ENCODE assay signal across 9 cellular contexts in the genomic region with DNA sequence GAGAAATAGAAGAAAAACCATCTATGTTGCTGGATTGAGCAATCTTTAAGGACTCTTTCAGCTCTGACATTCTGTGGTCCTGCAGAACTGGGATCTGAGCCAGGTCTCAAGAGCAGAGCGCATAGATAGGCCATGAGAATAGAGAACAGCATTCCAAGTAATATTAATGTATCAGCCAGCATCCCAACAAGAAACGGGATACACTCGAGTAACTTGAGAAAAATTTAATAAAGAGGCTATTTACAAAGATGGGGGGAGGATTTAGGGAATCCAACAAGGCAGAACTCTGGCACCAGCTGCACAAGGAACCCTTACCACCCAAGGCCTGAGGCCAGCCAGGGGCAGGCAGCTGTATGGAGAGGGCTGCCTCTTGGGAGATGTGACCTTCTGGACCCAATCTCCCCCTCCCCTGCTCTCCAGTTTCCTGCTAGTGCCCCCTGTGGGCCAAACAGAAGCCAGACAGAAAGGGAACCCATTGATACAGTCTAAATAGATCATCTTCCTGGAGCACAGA. TPM values are rescaled to one million over a fixed set of nuclear protein-coding genes. Genes with fewer than 3 reads are reported as not detected.
DNase-seq lines count a peak whose midpoint lies in the region; ATAC-seq and TF ChIP-seq lines count a peak whose summit lies in the region.
"Had no signal": no experiment of that assay in that cellular context is flagged by ENCODE, and none has a peak within 500 bp of the region (broad histone marks: within the 10 kb centered on the region; RNA-seq: fewer than 3 reads in every experiment).

No MANE protein-coding gene starts in this region.

- CTCF ChIA-PET in activated naive CD4-positive, alpha-beta T cell treated with anti-CD3 and anti-CD28 coated beads for 36 hours (lab: Charles Lee), result interaction anchor here (0.7 to 2.1 kb wide), 4 partner anchors 10 to 112 kb away, joined by 3 to 4 read pairs (median 4); no protein-coding TSS in a partner anchor
- CTCF ChIA-PET in activated naive CD4-positive, alpha-beta T cell treated with anti-CD3 and anti-CD28 coated beads, Interleukin-2, amount 10 ng/mL, durations not matched to agents 7 days and 5 days (lab: Charles Lee), result interaction anchor here (1.0 to 2.0 kb wide), 2 partner anchors 17 to 110 kb away, joined by 4 to 7 read pairs; no protein-coding TSS in a partner anchor
- CTCF ChIA-PET in activated CD8-positive, alpha-beta memory T cell treated with anti-CD3 and anti-CD28 coated beads, Interleukin-2, amount 10 ng/mL, durations not matched to agents 7 days and 5 days (lab: Charles Lee), result no interaction called here

- intact Hi-C loops in activated naive CD4-positive, alpha-beta T cell treated with anti-CD3 and anti-CD28 coated beads for 36 hours (cut with micrococcal nuclease), result no loop called here
- intact Hi-C loops in activated T-helper 2 cell treated with anti-CD3 and anti-CD28 coated beads, Interferon-gamma antibody, Interleukin-2, Interleukin-4, amounts not matched to agents 10 μg/mL and 5 μg/mL and 100 μg/mL, durations not matched to agents 14 hours and 24 hours and 36 hours (cut with micrococcal nuclease), result no loop called here

- ATAC-seq in upper lobe of left lung (ENCODE audit: low FRiP score in 2 of 2), result peak; percentile 63 to 82
- no peak for ATAC-seq in activated CD8-positive, alpha-beta memory T cell treated with anti-CD3 and anti-CD28 coated beads, Interleukin-2, amount 10 ng/mL, durations not matched to agents 7 days and 5 days
- no peak for ATAC-seq in effector memory CD8-positive, alpha-beta T cell (replicated peaks)

- no peaks in the 10 kb centered on the region for H3K36me3 ChIP-seq in upper lobe of left lung

- peaks cover 5 to 9% (median 7%) of the 10 kb centered on the region in 4 donors for H3K4me1 ChIP-seq in upper lobe of left lung

- TF ChIP-seq CTCF in fibroblast of villous mesenchyme (IDR thresholded peaks at IDR 0.05; ENCODE audit: insufficient read depth, low read depth, low read length) (peak; percentile 29), upper lobe of left lung (IDR thresholded peaks at IDR 0.05) (no peak)

- WGBS in upper lobe of left lung, 2 donors, result 43 to 55% methylated on average over 3 of the region's 3 CpGs

- H3K4me3 Mint-ChIP-seq in activated naive CD4-positive, alpha-beta T cell treated with anti-CD3 and anti-CD28 coated beads for 36 hours, result no peak overlapping the region
- no peak overlapping the region for H3K4me3 Mint-ChIP-seq in activated naive CD4-positive, alpha-beta T cell treated with anti-CD3 and anti-CD28 coated beads, Interleukin-2, amount 10 ng/mL, durations not matched to agents 7 days and 5 days
- no peak overlapping the region for H3K4me3 Mint-ChIP-seq in activated CD8-positive, alpha-beta memory T cell treated with anti-CD3 and anti-CD28 coated beads, Interleukin-2, amount 10 ng/mL, durations not matched to agents 7 days and 5 days
- no peak overlapping the region for H3K4me3 Mint-ChIP-seq in activated T-helper 2 cell treated with anti-CD3 and anti-CD28 coated beads, Interferon-gamma antibody, Interleukin-2, Interleukin-4, amounts not matched to agents 10 μg/mL and 5 μg/mL and 100 μg/mL, durations not matched to agents 14 hours and 24 hours and 36 hours (ENCODE audit: low read depth)
- H3K4me3 Mint-ChIP-seq in effector memory CD8-positive, alpha-beta T cell, result no peak overlapping the region
- H3K4me3 Mint-ChIP-seq: stimulated activated naive CD8-positive, alpha-beta T cell treated with anti-CD3 and anti-CD28 coated beads, Interleukin-15, Interleukin-2, amounts not matched to agents 100 ng/mL and 50 ng/mL, for 24 hours had no signal

- no peak overlapping the region for H3K4me3 ChIP-seq in fibroblast of villous mesenchyme (ENCODE audit: low read depth, low read length)
- no peak overlapping the region for H3K4me3 ChIP-seq in upper lobe of left lung

- H3K36me3 Mint-ChIP-seq in activated naive CD4-positive, alpha-beta T cell treated with anti-CD3 and anti-CD28 coated beads for 36 hours (ENCODE audit: low read depth), result no peaks in the 10 kb centered on the region
- H3K36me3 Mint-ChIP-seq in activated naive CD4-positive, alpha-beta T cell treated with anti-CD3 and anti-CD28 coated beads, Interleukin-2, amount 10 ng/mL, durations not matched to agents 7 days and 5 days, result peaks cover 4% of the 10 kb centered on the region
- no peaks in the 10 kb centered on the region for H3K36me3 Mint-ChIP-seq in activated CD8-positive, alpha-beta memory T cell treated with anti-CD3 and anti-CD28 coated beads, Interleukin-2, amount 10 ng/mL, durations not matched to agents 7 days and 5 days
- no peaks in the 10 kb centered on the region for H3K36me3 Mint-ChIP-seq in activated T-helper 2 cell treated with anti-CD3 and anti-CD28 coated beads, Interferon-gamma antibody, Interleukin-2, Interleukin-4, amounts not matched to agents 10 μg/mL and 5 μg/mL and 100 μg/mL, durations not matched to agents 14 hours and 24 hours and 36 hours (ENCODE audit: low read depth)
- H3K36me3 Mint-ChIP-seq in effector memory CD8-positive, alpha-beta T cell (ENCODE audit: insufficient read depth), result no peaks in the 10 kb centered on the region

- H3K27me3 ChIP-seq in upper lobe of left lung, result no peaks in the 10 kb centered on the region

- peaks cover 8% of the 10 kb centered on the region for H3K4me1 Mint-ChIP-seq in activated naive CD4-positive, alpha-beta T cell treated with anti-CD3 and anti-CD28 coated beads for 36 hours (ENCODE audit: low read depth)
- H3K4me1 Mint-ChIP-seq in activated naive CD4-positive, alpha-beta T cell treated with anti-CD3 and anti-CD28 coated beads, Interleukin-2, amount 10 ng/mL, durations not matched to agents 7 days and 5 days, result peaks cover 12% of the 10 kb centered on the region
- H3K4me1 Mint-ChIP-seq in activated CD8-positive, alpha-beta memory T cell treated with anti-CD3 and anti-CD28 coated beads, Interleukin-2, amount 10 ng/mL, durations not matched to agents 7 days and 5 days, result peaks cover 5% of the 10 kb centered on the region
- no peaks in the 10 kb centered on the region for H3K4me1 Mint-ChIP-seq in activated T-helper 2 cell treated with anti-CD3 and anti-CD28 coated beads, Interferon-gamma antibody, Interleukin-2, Interleukin-4, amounts not matched to agents 10 μg/mL and 5 μg/mL and 100 μg/mL, durations not matched to agents 14 hours and 24 hours and 36 hours (ENCODE audit: low read depth)
- peaks cover 12 to 13% of the 10 kb centered on the region in 2 donors for H3K4me1 Mint-ChIP-seq in effector memory CD8-positive, alpha-beta T cell (ENCODE audit: low read depth in 2 of 2)

- no peak overlapping the region for H3K27ac ChIP-seq in upper lobe of left lung

- no peaks in the 10 kb centered on the region for H3K9me3 ChIP-seq in upper lobe of left lung

- no peaks in the 10 kb centered on the region for H3K9me3 Mint-ChIP-seq in activated naive CD4-positive, alpha-beta T cell treated with anti-CD3 and anti-CD28 coated beads for 36 hours
- H3K9me3 Mint-ChIP-seq in activated naive CD4-positive, alpha-beta T cell treated with anti-CD3 and anti-CD28 coated beads, Interleukin-2, amount 10 ng/mL, durations not matched to agents 7 days and 5 days, result no peaks in the 10 kb centered on the region
- no peaks in the 10 kb centered on the region for H3K9me3 Mint-ChIP-seq in activated CD8-positive, alpha-beta memory T cell treated with anti-CD3 and anti-CD28 coated beads, Interleukin-2, amount 10 ng/mL, durations not matched to agents 7 days and 5 days (ENCODE audit: low read depth)
- H3K9me3 Mint-ChIP-seq in activated T-helper 2 cell treated with anti-CD3 and anti-CD28 coated beads, Interferon-gamma antibody, Interleukin-2, Interleukin-4, amounts not matched to agents 10 μg/mL and 5 μg/mL and 100 μg/mL, durations not matched to agents 14 hours and 24 hours and 36 hours, result no peaks in the 10 kb centered on the region
- H3K9me3 Mint-ChIP-seq in effector memory CD8-positive, alpha-beta T cell, result no peaks in the 10 kb centered on the region
- H3K9me3 Mint-ChIP-seq: stimulated activated naive CD8-positive, alpha-beta T cell treated with anti-CD3 and anti-CD28 coated beads, Interleukin-15, Interleukin-2, amounts not matched to agents 100 ng/mL and 50 ng/mL, for 24 hours had no signal

- TF ChIP-seq POLR2A in upper lobe of left lung (IDR thresholded peaks at IDR 0.05), result no peak

- no peaks in the 10 kb centered on the region for H3K27me3 Mint-ChIP-seq in activated naive CD4-positive, alpha-beta T cell treated with anti-CD3 and anti-CD28 coated beads for 36 hours (ENCODE audit: low read depth)
- no peaks in the 10 kb centered on the region for H3K27me3 Mint-ChIP-seq in activated naive CD4-positive, alpha-beta T cell treated with anti-CD3 and anti-CD28 coated beads, Interleukin-2, amount 10 ng/mL, durations not matched to agents 7 days and 5 days
- no peaks in the 10 kb centered on the region for H3K27me3 Mint-ChIP-seq in activated CD8-positive, alpha-beta memory T cell treated with anti-CD3 and anti-CD28 coated beads, Interleukin-2, amount 10 ng/mL, durations not matched to agents 7 days and 5 days
- peaks cover 29% of the 10 kb centered on the region for H3K27me3 Mint-ChIP-seq in activated T-helper 2 cell treated with anti-CD3 and anti-CD28 coated beads, Interferon-gamma antibody, Interleukin-2, Interleukin-4, amounts not matched to agents 10 μg/mL and 5 μg/mL and 100 μg/mL, durations not matched to agents 14 hours and 24 hours and 36 hours (ENCODE audit: low read depth)
- H3K27me3 Mint-ChIP-seq in effector memory CD8-positive, alpha-beta T cell, result no peaks in the 10 kb centered on the region
- H3K27me3 Mint-ChIP-seq: stimulated activated naive CD8-positive, alpha-beta T cell treated with anti-CD3 and anti-CD28 coated beads, Interleukin-15, Interleukin-2, amounts not matched to agents 100 ng/mL and 50 ng/mL, for 24 hours had no signal

- DNase-seq in activated naive CD4-positive, alpha-beta T cell treated with anti-CD3 and anti-CD28 coated beads for 36 hours, result peak; percentile 14
- no peak for DNase-seq in activated naive CD4-positive, alpha-beta T cell treated with anti-CD3 and anti-CD28 coated beads, Interleukin-2, amount 10 ng/mL, durations not matched to agents 7 days and 5 days
- peak; percentile 75 for DNase-seq in NCI-H69 (lab: John Stamatoyannopoulos, UW)
- peak; percentile 89 for DNase-seq in fibroblast of villous mesenchyme (ENCODE audit: low read depth)
- DNase-seq in upper lobe of left lung, result peak in 1 of 2 donors; percentile 88
- no peak for DNase-seq in activated CD8-positive, alpha-beta memory T cell treated with anti-CD3 and anti-CD28 coated beads, Interleukin-2, amount 10 ng/mL, durations not matched to agents 7 days and 5 days
- DNase-seq in activated T-helper 2 cell treated with anti-CD3 and anti-CD28 coated beads, Interferon-gamma antibody, Interleukin-2, Interleukin-4, amounts not matched to agents 10 μg/mL and 5 μg/mL and 100 μg/mL, durations not matched to agents 14 hours and 24 hours and 36 hours (ENCODE audit: low spot score), result no peak
- DNase-seq in effector memory CD8-positive, alpha-beta T cell, result no peak

- TF ChIP-seq EP300 in upper lobe of left lung (IDR thresholded peaks at IDR 0.05), result no peak

- H3K27ac Mint-ChIP-seq in activated naive CD4-positive, alpha-beta T cell treated with anti-CD3 and anti-CD28 coated beads for 36 hours, result no peak overlapping the region
- no peak overlapping the region for H3K27ac Mint-ChIP-seq in activated naive CD4-positive, alpha-beta T cell treated with anti-CD3 and anti-CD28 coated beads, Interleukin-2, amount 10 ng/mL, durations not matched to agents 7 days and 5 days
- no peak overlapping the region for H3K27ac Mint-ChIP-seq in activated CD8-positive, alpha-beta memory T cell treated with anti-CD3 and anti-CD28 coated beads, Interleukin-2, amount 10 ng/mL, durations not matched to agents 7 days and 5 days
- H3K27ac Mint-ChIP-seq in activated T-helper 2 cell treated with anti-CD3 and anti-CD28 coated beads, Interferon-gamma antibody, Interleukin-2, Interleukin-4, amounts not matched to agents 10 μg/mL and 5 μg/mL and 100 μg/mL, durations not matched to agents 14 hours and 24 hours and 36 hours, result no peak overlapping the region
- H3K27ac Mint-ChIP-seq in effector memory CD8-positive, alpha-beta T cell, result no peak overlapping the region
- H3K27ac Mint-ChIP-seq: stimulated activated naive CD8-positive, alpha-beta T cell treated with anti-CD3 and anti-CD28 coated beads, Interleukin-15, Interleukin-2, amounts not matched to agents 100 ng/mL and 50 ng/mL, for 24 hours had no signal

RNA-seq across cellular contexts. Expression of gene TMOD2, which starts 8.2 kb away (rescaled TPM):
- total RNA-seq in activated naive CD4-positive, alpha-beta T cell treated with anti-CD3 and anti-CD28 coated beads for 36 hours, result 1 to 10 TPM; 6.4 to 6.8 TPM
- 5.2 and 7.3 TPM in 2 replicates for total RNA-seq in fibroblast of villous mesenchyme
- total RNA-seq in upper lobe of left lung, result 10 to 100 TPM in 3 of 6 donors, 1 to 10 TPM in 3; 5.6 to 13.8 (median 10.9) TPM
- 10 to 100 TPM in 1 of 2 experiments, 1 to 10 TPM in 1; 6.9 to 12.7 TPM for total RNA-seq in activated CD8-positive, alpha-beta memory T cell treated with anti-CD3 and anti-CD28 coated beads, Interleukin-2, amount 10 ng/mL, durations not matched to agents 7 days and 5 days
- 1.2 and 1.7 TPM in 2 replicates for total RNA-seq in activated T-helper 2 cell treated with anti-CD3 and anti-CD28 coated beads, Interferon-gamma antibody, Interleukin-2, Interleukin-4, amounts not matched to agents 10 μg/mL and 5 μg/mL and 100 μg/mL, durations not matched to agents 14 hours and 24 hours and 36 hours

RNA-seq across cellular contexts. Expression of gene LYSMD2, which starts 22.2 kb away (rescaled TPM):
- 10 to 100 TPM; 14.5 to 16.8 TPM for total RNA-seq in activated naive CD4-positive, alpha-beta T cell treated with anti-CD3 and anti-CD28 coated beads for 36 hours
- total RNA-seq in fibroblast of villous mesenchyme (5.2 and 10.8 TPM in 2 replicates), upper lobe of left lung (10 to 100 TPM; 13.4 to 22.8 (median 17.9) TPM)
- total RNA-seq in activated CD8-positive, alpha-beta memory T cell treated with anti-CD3 and anti-CD28 coated beads, Interleukin-2, amount 10 ng/mL, durations not matched to agents 7 days and 5 days, result 10 to 100 TPM; 16.0 to 21.7 TPM
- 4.0 and 5.8 TPM in 2 replicates for total RNA-seq in activated T-helper 2 cell treated with anti-CD3 and anti-CD28 coated beads, Interferon-gamma antibody, Interleukin-2, Interleukin-4, amounts not matched to agents 10 μg/mL and 5 μg/mL and 100 μg/mL, durations not matched to agents 14 hours and 24 hours and 36 hours

Comparison
In these comparisons a context has a peak if more than half of its experiments do, and no peak if none do; other contexts are left out.
1. DNase-seq: peak in activated naive CD4-positive, alpha-beta T cell treated with anti-CD3 and anti-CD28 coated beads for 36 hours (single experiment), NCI-H69 (single experiment) and fibroblast of villous mesenchyme (single experiment); none in activated naive CD4-positive, alpha-beta T cell treated with anti-CD3 and anti-CD28 coated beads, Interleukin-2, amount 10 ng/mL, durations not matched to agents 7 days and 5 days (single experiment), activated CD8-positive, alpha-beta memory T cell treated with anti-CD3 and anti-CD28 coated beads, Interleukin-2, amount 10 ng/mL, durations not matched to agents 7 days and 5 days (single experiment), activated T-helper 2 cell treated with anti-CD3 and anti-CD28 coated beads, Interferon-gamma antibody, Interleukin-2, Interleukin-4, amounts not matched to agents 10 μg/mL and 5 μg/mL and 100 μg/mL, durations not matched to agents 14 hours and 24 hours and 36 hours (single experiment) and effector memory CD8-positive, alpha-beta T cell (0 of 3).
2. ATAC-seq: peak in upper lobe of left lung (2 of 2); none in activated CD8-positive, alpha-beta memory T cell treated with anti-CD3 and anti-CD28 coated beads, Interleukin-2, amount 10 ng/mL, durations not matched to agents 7 days and 5 days (single experiment) and effector memory CD8-positive, alpha-beta T cell (single experiment).